8 cellular contexts compared by ENCODE assay signal in the genomic region with DNA sequence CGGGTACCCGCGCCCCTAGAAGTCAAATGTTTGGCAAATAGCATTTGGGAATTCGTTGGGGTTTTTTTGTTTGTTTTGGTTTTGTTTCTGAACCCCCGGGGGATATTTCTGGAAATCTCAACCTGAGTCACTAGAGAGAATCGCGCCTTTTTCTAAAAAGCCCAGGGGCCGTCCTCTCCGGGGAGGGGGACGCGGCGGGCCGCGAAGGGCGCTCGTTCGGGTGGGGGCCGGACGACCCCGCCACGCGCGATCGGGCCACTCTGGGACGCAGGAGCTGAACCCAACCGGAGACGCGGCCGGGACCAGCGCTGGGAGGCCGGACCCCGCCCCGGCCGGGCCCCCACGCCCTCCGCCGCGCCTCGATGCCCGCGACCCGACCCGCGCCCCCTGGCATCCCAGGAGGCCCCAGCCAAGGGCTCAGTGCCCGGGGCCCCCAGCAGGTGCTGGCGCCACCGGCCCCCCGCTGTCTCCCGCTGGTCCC. TPM values are rescaled to one million over a fixed set of nuclear protein-coding genes. Genes with fewer than 3 reads are reported as not detected.
DNase-seq lines count a peak whose midpoint lies in the region; ATAC-seq and TF ChIP-seq lines count a peak whose summit lies in the region.

No MANE protein-coding gene starts in this region.

- H3K4me3 ChIP-seq in body of pancreas (peak overlapping the region; percentile 26 to 46), liver (ENCODE audit: low read depth in 1 of 3, low read length in 3 of 3) (peak overlapping the region; percentile 62 to 94 (median 66)), tibial nerve (peak overlapping the region; percentile 71 to 91 (median 80))

- CTCF ChIA-PET in activated CD4-positive, alpha-beta T cell treated with anti-CD3 and anti-CD28 coated beads, Interleukin-2, amount 10 ng/mL, durations not matched to agents 7 days and 5 days (lab: Charles Lee), result interaction anchor here (0.8 to 2.1 kb wide), 8 partner anchors 9 to 494 kb away, joined by 3 to 9 read pairs (median 4); no protein-coding TSS in a partner anchor

- ATAC-seq in HG03460 (IDR thresholded peaks at IDR 0.05; ENCODE audit: unreplicated experiment), result peak; percentile 17
- peak; percentile 18 for ATAC-seq in body of pancreas

- 3 to 4% methylated on average over 13 to 19 of the region's 49 CpGs for WGBS in body of pancreas, 2 donors
- under 1% methylated on average over 49 of the region's 49 CpGs for WGBS in liver
- 1% methylated on average over 25 to 37 of the region's 49 CpGs for WGBS in tibial nerve, 2 donors

- POLR2A ChIA-PET in activated CD4-positive, alpha-beta T cell treated with anti-CD3 and anti-CD28 coated beads, Interleukin-2, amount 10 ng/mL, durations not matched to agents 7 days and 5 days (lab: Charles Lee), result no interaction called here

- H3K4me1 Mint-ChIP-seq in activated CD4-positive, alpha-beta T cell treated with anti-CD3 and anti-CD28 coated beads, Interleukin-2, amount 10 ng/mL, durations not matched to agents 7 days and 5 days, result peaks cover 47% of the 10 kb centered on the region

- DNase-seq in activated CD4-positive, alpha-beta T cell treated with anti-CD3 and anti-CD28 coated beads, Interleukin-2, amount 10 ng/mL, durations not matched to agents 7 days and 5 days, result no peak
- DNase-seq in activated CD4-positive, alpha-beta T cell treated with anti-CD3 and anti-CD28 coated beads for 48 hours, result no peak
- no peak for DNase-seq in body of pancreas
- no peak for DNase-seq in tibial nerve (ENCODE audit: low spot score in 2 of 2)
- no peak for DNase-seq in UCSD-AML1 (lab: John Stamatoyannopoulos, UW; ENCODE audit: unreplicated experiment)
- DNase-seq in midbrain (lab: John Stamatoyannopoulos, UW), result no peak

- peaks cover 34% of the 10 kb centered on the region for H3K36me3 Mint-ChIP-seq in activated CD4-positive, alpha-beta T cell treated with anti-CD3 and anti-CD28 coated beads, Interleukin-2, amount 10 ng/mL, durations not matched to agents 7 days and 5 days (ENCODE audit: low read depth)

- no peaks in the 10 kb centered on the region for H3K9me3 Mint-ChIP-seq in activated CD4-positive, alpha-beta T cell treated with anti-CD3 and anti-CD28 coated beads, Interleukin-2, amount 10 ng/mL, durations not matched to agents 7 days and 5 days

- H3K4me1 ChIP-seq in body of pancreas (peaks cover 37% of the 10 kb centered on the region), liver (ENCODE audit: control insufficient read depth in 4 of 4, insufficient read depth in 4 of 4, low read length in 3 of 4) (peaks cover 0 to 32% (median 9%) of the 10 kb centered on the region in 4 donors), tibial nerve (peaks cover 0 to 58% (median 25%) of the 10 kb centered on the region in 4 donors)

- peak overlapping the region; percentile 87 for H3K27ac Mint-ChIP-seq in activated CD4-positive, alpha-beta T cell treated with anti-CD3 and anti-CD28 coated beads, Interleukin-2, amount 10 ng/mL, durations not matched to agents 7 days and 5 days

- intact Hi-C loops in body of pancreas (cut with DNase I), result no loop called here

- no peak for TF ChIP-seq RAD21 in liver (IDR thresholded peaks at IDR 0.05)

- TF ChIP-seq POLR2A in body of pancreas (IDR thresholded peaks at IDR 0.05) (no peak), tibial nerve (IDR thresholded peaks at IDR 0.05) (no peak)

- no peaks in the 10 kb centered on the region for H3K27me3 ChIP-seq in body of pancreas
- H3K27me3 ChIP-seq in liver (ENCODE audit: control insufficient read depth in 4 of 4, insufficient read depth in 4 of 4, low read length in 3 of 4), result no peaks in the 10 kb centered on the region
- H3K27me3 ChIP-seq in tibial nerve, result no peaks in the 10 kb centered on the region

- no peak for TF ChIP-seq EP300 in tibial nerve (IDR thresholded peaks at IDR 0.05)

- peak overlapping the region; percentile 92 for H3K4me3 Mint-ChIP-seq in activated CD4-positive, alpha-beta T cell treated with anti-CD3 and anti-CD28 coated beads, Interleukin-2, amount 10 ng/mL, durations not matched to agents 7 days and 5 days

- H3K27ac ChIP-seq in body of pancreas (peak overlapping the region; percentile 92 to 96 (median 92)), liver (ENCODE audit: low read depth in 1 of 2, low read length in 2 of 2) (peak overlapping the region; percentile 89), tibial nerve (peak overlapping the region; percentile 96 to 99 (median 98))

- peak overlapping the region; percentile 86 to 90 for H3K9ac ChIP-seq in liver (ENCODE audit: low read depth in 1 of 2, low read length in 2 of 2)

- no peaks in the 10 kb centered on the region for H3K9me3 ChIP-seq in body of pancreas
- no peaks in the 10 kb centered on the region for H3K9me3 ChIP-seq in liver (ENCODE audit: control insufficient read depth in 4 of 4, low read length in 3 of 4)
- peaks cover 0 to 5% (median 0%) of the 10 kb centered on the region in 4 donors for H3K9me3 ChIP-seq in tibial nerve

- peaks cover 2% of the 10 kb centered on the region for H3K27me3 Mint-ChIP-seq in activated CD4-positive, alpha-beta T cell treated with anti-CD3 and anti-CD28 coated beads, Interleukin-2, amount 10 ng/mL, durations not matched to agents 7 days and 5 days

- no peak for TF ChIP-seq CTCF in body of pancreas (IDR thresholded peaks at IDR 0.05)
- TF ChIP-seq CTCF in liver (IDR thresholded peaks at IDR 0.05; ENCODE audit: low read depth, low read length, missing input control), result no peak
- TF ChIP-seq CTCF in tibial nerve (IDR thresholded peaks at IDR 0.05), result peak in 2 of 5 experiments; percentile 11 to 45

- H3K36me3 ChIP-seq in body of pancreas (replicated peaks in 1 of 2; ENCODE audit: insufficient read depth in 1 of 2, low read depth in 2 of 2), result no peaks in the 10 kb centered on the region
- H3K36me3 ChIP-seq in liver (ENCODE audit: control insufficient read depth in 4 of 4, insufficient read depth in 3 of 4, low read depth in 1 of 4, low read length in 3 of 4), result no peaks in the 10 kb centered on the region
- H3K36me3 ChIP-seq in tibial nerve, result no peaks in the 10 kb centered on the region

TF ChIP-seq in liver, 16 proteins besides CTCF, POLR2A, EP300 and RAD21 (continues in another document):
- no peak for TF ChIP-seq FOXA1 (IDR thresholded peaks at IDR 0.05)
- TF ChIP-seq SP1 (IDR thresholded peaks at IDR 0.05), result no peak
- no peak for TF ChIP-seq GABPA (IDR thresholded peaks at IDR 0.05 in 1 of 2, conservative IDR thresholded peaks at IDR 0.05 in 1 of 2)
- no peak for TF ChIP-seq HNF4A (conservative IDR thresholded peaks at IDR 0.05)
- TF ChIP-seq RXRA (IDR thresholded peaks at IDR 0.05), result no peak
- TF ChIP-seq JUND (IDR thresholded peaks at IDR 0.05), result no peak
- no peak for TF ChIP-seq TAF1 (conservative IDR thresholded peaks at IDR 0.05)
- TF ChIP-seq FOXA2 (IDR thresholded peaks at IDR 0.05), result no peak
- no peak for TF ChIP-seq NR2F2 (IDR thresholded peaks at IDR 0.05)
- TF ChIP-seq, protein P1, sequence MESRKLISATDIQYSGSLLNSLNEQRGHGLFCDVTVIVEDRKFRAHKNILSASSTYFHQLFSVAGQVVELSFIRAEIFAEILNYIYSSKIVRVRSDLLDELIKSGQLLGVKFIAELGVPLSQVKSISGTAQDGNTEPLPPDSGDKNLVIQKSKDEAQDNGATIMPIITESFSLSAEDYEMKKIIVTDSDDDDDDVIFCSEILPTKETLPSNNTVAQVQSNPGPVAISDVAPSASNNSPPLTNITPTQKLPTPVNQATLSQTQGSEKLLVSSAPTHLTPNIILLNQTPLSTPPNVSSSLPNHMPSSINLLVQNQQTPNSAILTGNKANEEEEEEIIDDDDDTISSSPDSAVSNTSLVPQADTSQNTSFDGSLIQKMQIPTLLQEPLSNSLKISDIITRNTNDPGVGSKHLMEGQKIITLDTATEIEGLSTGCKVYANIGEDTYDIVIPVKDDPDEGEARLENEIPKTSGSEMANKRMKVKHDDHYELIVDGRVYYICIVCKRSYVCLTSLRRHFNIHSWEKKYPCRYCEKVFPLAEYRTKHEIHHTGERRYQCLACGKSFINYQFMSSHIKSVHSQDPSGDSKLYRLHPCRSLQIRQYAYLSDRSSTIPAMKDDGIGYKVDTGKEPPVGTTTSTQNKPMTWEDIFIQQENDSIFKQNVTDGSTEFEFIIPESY (IDR thresholded peaks at IDR 0.05), result no peak
- TF ChIP-seq, protein P2, sequence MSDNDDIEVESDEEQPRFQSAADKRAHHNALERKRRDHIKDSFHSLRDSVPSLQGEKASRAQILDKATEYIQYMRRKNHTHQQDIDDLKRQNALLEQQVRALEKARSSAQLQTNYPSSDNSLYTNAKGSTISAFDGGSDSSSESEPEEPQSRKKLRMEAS (IDR thresholded peaks at IDR 0.05), result no peak
- TF ChIP-seq, protein P3, sequence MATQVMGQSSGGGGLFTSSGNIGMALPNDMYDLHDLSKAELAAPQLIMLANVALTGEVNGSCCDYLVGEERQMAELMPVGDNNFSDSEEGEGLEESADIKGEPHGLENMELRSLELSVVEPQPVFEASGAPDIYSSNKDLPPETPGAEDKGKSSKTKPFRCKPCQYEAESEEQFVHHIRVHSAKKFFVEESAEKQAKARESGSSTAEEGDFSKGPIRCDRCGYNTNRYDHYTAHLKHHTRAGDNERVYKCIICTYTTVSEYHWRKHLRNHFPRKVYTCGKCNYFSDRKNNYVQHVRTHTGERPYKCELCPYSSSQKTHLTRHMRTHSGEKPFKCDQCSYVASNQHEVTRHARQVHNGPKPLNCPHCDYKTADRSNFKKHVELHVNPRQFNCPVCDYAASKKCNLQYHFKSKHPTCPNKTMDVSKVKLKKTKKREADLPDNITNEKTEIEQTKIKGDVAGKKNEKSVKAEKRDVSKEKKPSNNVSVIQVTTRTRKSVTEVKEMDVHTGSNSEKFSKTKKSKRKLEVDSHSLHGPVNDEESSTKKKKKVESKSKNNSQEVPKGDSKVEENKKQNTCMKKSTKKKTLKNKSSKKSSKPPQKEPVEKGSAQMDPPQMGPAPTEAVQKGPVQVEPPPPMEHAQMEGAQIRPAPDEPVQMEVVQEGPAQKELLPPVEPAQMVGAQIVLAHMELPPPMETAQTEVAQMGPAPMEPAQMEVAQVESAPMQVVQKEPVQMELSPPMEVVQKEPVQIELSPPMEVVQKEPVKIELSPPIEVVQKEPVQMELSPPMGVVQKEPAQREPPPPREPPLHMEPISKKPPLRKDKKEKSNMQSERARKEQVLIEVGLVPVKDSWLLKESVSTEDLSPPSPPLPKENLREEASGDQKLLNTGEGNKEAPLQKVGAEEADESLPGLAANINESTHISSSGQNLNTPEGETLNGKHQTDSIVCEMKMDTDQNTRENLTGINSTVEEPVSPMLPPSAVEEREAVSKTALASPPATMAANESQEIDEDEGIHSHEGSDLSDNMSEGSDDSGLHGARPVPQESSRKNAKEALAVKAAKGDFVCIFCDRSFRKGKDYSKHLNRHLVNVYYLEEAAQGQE (IDR thresholded peaks at IDR 0.05), result no peak

RNA-seq across cellular contexts. Expression of a gene that starts 0.3 kb away (rescaled TPM):
- 100 to 1,000 TPM; 133 to 141 TPM for total RNA-seq in activated CD4-positive, alpha-beta T cell treated with anti-CD3 and anti-CD28 coated beads, Interleukin-2, amount 10 ng/mL, durations not matched to agents 7 days and 5 days
- total RNA-seq in body of pancreas, result 10 to 100 TPM; 24.9 to 25.7 TPM
- 10 to 100 TPM in 1 of 2 donors, 1 to 10 TPM in 1; 5.2 to 14.0 TPM for total RNA-seq in liver
- polyA plus RNA-seq in liver, result 10 to 100 TPM; 58.1 to 65.2 TPM
- 10 to 100 TPM; 54.8 to 73.0 (median 65.3) TPM for total RNA-seq in tibial nerve
